ENCODE assay signal across 11 cellular contexts in genomic region chr18:62611395-62612241, GRCh38.
DNase-seq lines count a peak whose midpoint lies in the region; ATAC-seq, FAIRE-seq and TF ChIP-seq lines count a peak whose summit lies in the region.
"Had no signal": no experiment of that assay in that cellular context is flagged by ENCODE, and none has a peak within 500 bp of the region (broad histone marks: within the 10 kb centered on the region; RNA-seq: fewer than 3 reads in every experiment).

No MANE protein-coding gene starts in this region.

- no peaks in the 10 kb centered on the region for H3K4me1 ChIP-seq in astrocyte (ENCODE audit: insufficient read depth, low read length)
- peaks cover 30% of the 10 kb centered on the region for H3K4me1 ChIP-seq in neuron (ENCODE audit: insufficient read depth, low read length)
- H3K4me1 ChIP-seq in upper lobe of left lung, result peaks cover 0 to 17% (median 4%) of the 10 kb centered on the region in 4 donors
- H3K4me1 ChIP-seq: SJSA1 had no signal

- H3K36me3 ChIP-seq in astrocyte (ENCODE audit: insufficient read depth, low read length), result no peaks in the 10 kb centered on the region
- H3K36me3 ChIP-seq in neuron (ENCODE audit: insufficient read depth, low read length), result no peaks in the 10 kb centered on the region
- H3K36me3 ChIP-seq in upper lobe of left lung, result no peaks in the 10 kb centered on the region
- H3K36me3 ChIP-seq: SJSA1 had no signal

- H3K27me3 Mint-ChIP-seq in astrocyte (ENCODE audit: low read depth, unreplicated experiment), result peaks cover 35% of the 10 kb centered on the region

- TF ChIP-seq POLR2A in upper lobe of left lung (IDR thresholded peaks at IDR 0.05), result no peak

- no peaks in the 10 kb centered on the region for H3K79me2 ChIP-seq in astrocyte (ENCODE audit: insufficient read depth, low read length)

- DNase-seq in astrocyte (ENCODE audit: low read depth) (no peak), left cardiac atrium (no peak), upper lobe of left lung (peak in 1 of 2 donors; percentile 73), NCI-H510A treated with DMSO at 0.1 percent for 48 hours (lab: John Stamatoyannopoulos, UW) (no peak), 8988T (no peak)
- no peak for DNase-seq in activated CD8-positive, alpha-beta memory T cell treated with anti-CD3 and anti-CD28 coated beads, Interleukin-2, amount 50 U/mL, for 48 hours
- DNase-seq: activated CD4-positive, alpha-beta T cell treated with anti-CD3 and anti-CD28 coated beads for 36 hours; activated effector memory CD4-positive, alpha-beta T cell treated with anti-CD3 and anti-CD28 coated beads, Interleukin-2, amount 50 U/mL, for 16 hours; stimulated activated CD4-positive, alpha-beta T cell treated with anti-CD3 and anti-CD28 coated beads, Interleukin-12 subunit alpha, Interleukin-12 subunit beta, amount 100 ng/mL, for 4 hours had no signal

- ATAC-seq in left cardiac atrium (peak; percentile 69 to 74), upper lobe of left lung (ENCODE audit: low FRiP score in 2 of 2) (peak; percentile 13 to 63)
- ATAC-seq: activated CD4-positive, alpha-beta T cell treated with anti-CD3 and anti-CD28 coated beads for 36 hours had no signal

- H3K9me3 ChIP-seq in astrocyte (ENCODE audit: insufficient read depth, low read depth, low read length) (no peaks in the 10 kb centered on the region), neuron (ENCODE audit: low read length) (no peaks in the 10 kb centered on the region), upper lobe of left lung (no peaks in the 10 kb centered on the region)
- H3K9me3 ChIP-seq: SJSA1 had no signal

- no peak overlapping the region for H3K4me3 Mint-ChIP-seq in astrocyte (ENCODE audit: unreplicated experiment)
- H3K4me3 Mint-ChIP-seq: activated CD4-positive, alpha-beta T cell treated with anti-CD3 and anti-CD28 coated beads for 36 hours had no signal

- no peak overlapping the region for H3K27ac ChIP-seq in astrocyte (ENCODE audit: low read depth, low read length)
- peak overlapping the region in 1 of 4 donors; percentile 30 for H3K27ac ChIP-seq in upper lobe of left lung
- H3K27ac ChIP-seq: SJSA1 had no signal

- H3K36me3 Mint-ChIP-seq in astrocyte (ENCODE audit: low read depth, unreplicated experiment), result peaks cover 1% of the 10 kb centered on the region

- H2AFZ ChIP-seq in astrocyte (ENCODE audit: low read depth, low read length) (peak overlapping the region; percentile 47), neuron (ENCODE audit: low read depth, low read length) (peak overlapping the region; percentile 60)

- no peak overlapping the region for H3K27ac Mint-ChIP-seq in astrocyte (ENCODE audit: unreplicated experiment)
- H3K27ac Mint-ChIP-seq: activated CD4-positive, alpha-beta T cell treated with anti-CD3 and anti-CD28 coated beads for 36 hours had no signal

- peaks cover 2% of the 10 kb centered on the region for H3K9me3 Mint-ChIP-seq in astrocyte (ENCODE audit: unreplicated experiment)

- TF ChIP-seq CTCF in astrocyte (IDR thresholded peaks at IDR 0.05; ENCODE audit: insufficient read depth, low read depth, low read length) (no peak), upper lobe of left lung (IDR thresholded peaks at IDR 0.05) (no peak)

- TF ChIP-seq EP300 in upper lobe of left lung (IDR thresholded peaks at IDR 0.05), result no peak

- no peak overlapping the region for H3K9ac ChIP-seq in astrocyte (ENCODE audit: low read length)

- intact Hi-C loops in left cardiac atrium (cut with DNase I), result no loop called here

- peaks cover 5% of the 10 kb centered on the region for H3K4me1 Mint-ChIP-seq in astrocyte (ENCODE audit: low read depth, unreplicated experiment)
- H3K4me1 Mint-ChIP-seq: activated CD4-positive, alpha-beta T cell treated with anti-CD3 and anti-CD28 coated beads for 36 hours had no signal

- H3K4me2 ChIP-seq in astrocyte (ENCODE audit: low read length), result peak overlapping the region; percentile 77

- no peak overlapping the region for H3K4me3 ChIP-seq in astrocyte (ENCODE audit: insufficient read depth, low read depth, low read length)
- peak overlapping the region; percentile 35 for H3K4me3 ChIP-seq in neuron (ENCODE audit: low read length)
- peak overlapping the region in 3 of 4 donors; percentile 11 to 21 (median 14) for H3K4me3 ChIP-seq in upper lobe of left lung
- H3K4me3 ChIP-seq: SJSA1 had no signal

- H3K27me3 ChIP-seq in astrocyte (ENCODE audit: insufficient read depth, low read length) (peaks cover 21% of the 10 kb centered on the region), neuron (ENCODE audit: insufficient read depth, low read length) (no peaks in the 10 kb centered on the region), upper lobe of left lung (no peaks in the 10 kb centered on the region)

- WGBS in upper lobe of left lung, 2 donors, result 60 to 68% methylated on average over 18 to 33 of the region's 33 CpGs

- no peaks in the 10 kb centered on the region for H4K20me1 ChIP-seq in astrocyte (ENCODE audit: insufficient read depth, low read length)

- FAIRE-seq in astrocyte (lab: Jason Lieb, UNC), result no peak
